14 cellular contexts compared by ENCODE assay signal in genomic region chr4:113064244-113064643, GRCh38. TPM values are rescaled to one million over a fixed set of nuclear protein-coding genes. Genes with fewer than 3 reads are reported as not detected.
DNase-seq lines count a peak whose midpoint lies in the region; TF ChIP-seq lines count a peak whose summit lies in the region.
"Had no signal": no experiment of that assay in that cellular context is flagged by ENCODE, and none has a peak within 500 bp of the region (broad histone marks: within the 10 kb centered on the region; RNA-seq: fewer than 3 reads in every experiment).

No MANE protein-coding gene starts in this region.

- H3K9me3 ChIP-seq in stomach = no peaks in the 10 kb centered on the region
- H3K9me3 ChIP-seq: lower lobe of right lung had no signal

- H3K27ac Mint-ChIP-seq in glutamatergic neuron (ENCODE audit: unreplicated experiment) = peak overlapping the region; percentile 57

- intact Hi-C loops in stomach (cut with DNase I; ENCODE audit: low total_unique reads) = no loop called here

- no peak overlapping the region for H3K4me3 ChIP-seq in stomach
- H3K4me3 ChIP-seq: lower lobe of right lung had no signal

- H3K9me3 Mint-ChIP-seq in glutamatergic neuron (ENCODE audit: unreplicated experiment) = peaks cover 26% of the 10 kb centered on the region

- TF ChIP-seq POLR2A in stomach (IDR thresholded peaks at IDR 0.05) = no peak

- H3K4me3 Mint-ChIP-seq in glutamatergic neuron (ENCODE audit: unreplicated experiment) = peak overlapping the region; percentile 76

- H3K4me1 Mint-ChIP-seq in glutamatergic neuron (ENCODE audit: low read depth, unreplicated experiment) = peaks cover 72% of the 10 kb centered on the region

- WGBS in stomach, 5 donors = 18 to 37% (median 26%) methylated on average over 5 of the region's 5 CpGs

- TF ChIP-seq CTCF in glutamatergic neuron (IDR thresholded peaks at IDR 0.05; ENCODE audit: partially characterized antibody, unreplicated experiment) (no peak), stomach (IDR thresholded peaks at IDR 0.05) (no peak)

- H3K27me3 ChIP-seq in stomach = peaks cover 0 to 3% (median 0%) of the 10 kb centered on the region in 3 donors

- TF ChIP-seq EP300 in stomach (IDR thresholded peaks at IDR 0.05) = no peak

- H3K36me3 Mint-ChIP-seq in glutamatergic neuron (ENCODE audit: unreplicated experiment) = peaks cover 8% of the 10 kb centered on the region

- DNase-seq in D341Med (ENCODE audit: low spot score) = peak; percentile 30
- DNase-seq in NCI-H1092 treated with DMSO at 0.1 percent for 48 hours (lab: John Stamatoyannopoulos, UW) = peak; percentile 88
- DNase-seq in NCI-H510A treated with DMSO at 0.1 percent for 48 hours (lab: John Stamatoyannopoulos, UW) = peak; percentile 94
- no peak for DNase-seq in glutamatergic neuron
- no peak for DNase-seq in stomach
- DNase-seq in Ammon's horn (ENCODE audit: low spot score) = no peak
- DNase-seq in effector CD4-positive, alpha-beta T cell = no peak
- no peak for DNase-seq in NCI-H446 (lab: John Stamatoyannopoulos, UW)
- DNase-seq: activated CD8-positive, alpha-beta memory T cell treated with anti-CD3 and anti-CD28 coated beads, Interleukin-2, amount 50 U/mL, for 4 hours; dermis blood vessel endothelial cell; foreskin melanocyte; Karpas-422; lower lobe of right lung; occipital lobe had no signal

- no peaks in the 10 kb centered on the region for H3K4me1 ChIP-seq in stomach
- H3K4me1 ChIP-seq: lower lobe of right lung had no signal

- H3K36me3 ChIP-seq in stomach = no peaks in the 10 kb centered on the region
- H3K36me3 ChIP-seq: lower lobe of right lung had no signal

- peaks cover 13% of the 10 kb centered on the region for H3K27me3 Mint-ChIP-seq in glutamatergic neuron (ENCODE audit: unreplicated experiment)

- H3K27ac ChIP-seq in stomach = no peak overlapping the region
- H3K27ac ChIP-seq: lower lobe of right lung had no signal

RNA-seq across cellular contexts. Expression of gene ANK2, which starts 14.8 kb away (rescaled TPM):
- 1,513 TPM for total RNA-seq in glutamatergic neuron (ENCODE audit: unreplicated experiment)
- total RNA-seq in stomach = 100 to 1,000 TPM in 1 of 5 donors, 10 to 100 TPM in 4; 11.1 to 123 (median 26.4) TPM
- polyA plus RNA-seq in stomach = 1 to 10 TPM; 1.9 to 5.0 (median 3.1) TPM

Comparison
In these comparisons a context has a peak if more than half of its experiments do, and no peak if none do; other contexts are left out.
1. DNase-seq: peak in D341Med (single experiment), NCI-H1092 treated with DMSO at 0.1 percent for 48 hours (single experiment) and NCI-H510A treated with DMSO at 0.1 percent for 48 hours (single experiment); none in glutamatergic neuron (single experiment), stomach (single experiment), Ammon's horn (single experiment), effector CD4-positive, alpha-beta T cell (single experiment) and NCI-H446 (0 of 2).
2. RNA of gene ANK2, which starts 14.8 kb away (total RNA-seq): 1,513 TPM in glutamatergic neuron (single experiment); 11.1 to 123 TPM in stomach; every median in the first group is over 10 times any median in the second.